ENCODE assay signal across 1 cellular context in the genomic region with DNA sequence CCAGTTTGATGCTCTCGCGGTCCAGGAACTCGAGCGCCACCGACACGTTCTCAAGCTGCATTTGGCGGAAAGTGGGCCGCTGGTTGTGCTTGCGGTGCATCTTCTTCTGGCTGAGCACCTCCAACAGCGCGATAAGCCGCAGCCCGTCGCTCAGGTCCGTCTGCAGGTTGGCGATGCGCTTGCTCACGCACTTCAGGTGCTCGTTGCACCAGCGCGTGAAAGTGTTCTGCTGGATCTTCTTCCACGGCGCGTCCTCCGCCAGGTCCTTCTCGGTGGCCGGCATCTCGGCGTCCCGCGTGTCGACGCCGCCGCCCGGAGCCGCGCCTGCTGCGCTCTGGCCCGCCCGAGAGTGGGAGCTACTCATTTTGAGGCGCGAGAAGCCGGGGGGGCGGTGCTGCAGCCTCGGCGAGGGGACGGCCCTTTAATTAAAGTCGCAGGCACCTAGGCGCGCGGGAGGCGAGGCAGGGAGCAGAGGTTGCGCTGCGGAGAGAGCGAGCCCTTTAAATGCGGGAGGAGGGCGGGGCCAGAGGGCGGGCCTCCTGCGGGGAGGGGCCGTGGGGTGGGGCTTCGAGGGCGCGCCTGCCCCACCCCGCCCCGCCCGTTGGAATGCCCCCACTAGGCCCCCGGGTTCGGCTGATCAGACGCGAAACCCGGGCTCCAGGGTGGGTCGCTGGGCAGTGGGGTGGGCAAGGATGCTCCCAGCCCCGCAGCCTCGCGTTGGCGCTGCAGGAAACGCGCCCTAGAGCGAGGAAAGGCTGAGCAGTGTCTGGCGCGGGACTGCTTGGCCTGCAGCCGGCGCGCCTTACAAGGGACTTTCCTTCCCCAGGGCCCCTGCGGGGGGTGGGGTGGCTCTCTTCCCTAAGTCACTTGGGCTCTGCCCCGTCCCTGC.
TF ChIP-seq lines count a peak whose summit lies in the region.

No MANE protein-coding gene starts in this region.

TF ChIP-seq in HEK293, 187 proteins besides CTCF, POLR2A, EP300 and RAD21 (continued from another document and continues in another):
- TF ChIP-seq, protein P1, sequence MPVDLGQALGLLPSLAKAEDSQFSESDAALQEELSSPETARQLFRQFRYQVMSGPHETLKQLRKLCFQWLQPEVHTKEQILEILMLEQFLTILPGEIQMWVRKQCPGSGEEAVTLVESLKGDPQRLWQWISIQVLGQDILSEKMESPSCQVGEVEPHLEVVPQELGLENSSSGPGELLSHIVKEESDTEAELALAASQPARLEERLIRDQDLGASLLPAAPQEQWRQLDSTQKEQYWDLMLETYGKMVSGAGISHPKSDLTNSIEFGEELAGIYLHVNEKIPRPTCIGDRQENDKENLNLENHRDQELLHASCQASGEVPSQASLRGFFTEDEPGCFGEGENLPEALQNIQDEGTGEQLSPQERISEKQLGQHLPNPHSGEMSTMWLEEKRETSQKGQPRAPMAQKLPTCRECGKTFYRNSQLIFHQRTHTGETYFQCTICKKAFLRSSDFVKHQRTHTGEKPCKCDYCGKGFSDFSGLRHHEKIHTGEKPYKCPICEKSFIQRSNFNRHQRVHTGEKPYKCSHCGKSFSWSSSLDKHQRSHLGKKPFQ (tag by site-specific recombination; IDR thresholded peaks at IDR 0.05), result no peak; the same call in 1 of the 2 replicates
- no peak for TF ChIP-seq RBAK (tag by site-specific recombination; IDR thresholded peaks at IDR 0.05)
- no peak; the same call in 1 of the 2 replicates for TF ChIP-seq ZNF600 (tag by site-specific recombination; IDR thresholded peaks at IDR 0.05)
- no peak for TF ChIP-seq ZIC2 (tag by site-specific recombination; IDR thresholded peaks at IDR 0.05)
- no peak for TF ChIP-seq ZNF677 (tag by site-specific recombination; IDR thresholded peaks at IDR 0.05)
- TF ChIP-seq ZNF214 (tag by site-specific recombination; IDR thresholded peaks at IDR 0.05; ENCODE audit: borderline replicate concordance), result no peak
- no peak for TF ChIP-seq ZNF341 (tag by site-specific recombination; IDR thresholded peaks at IDR 0.05; ENCODE audit: low read depth)
- peak; percentile 52; the same call in 1 of the 2 replicates for TF ChIP-seq ZNF785 (tag by site-specific recombination; IDR thresholded peaks at IDR 0.05)
- TF ChIP-seq ZFP3 (tag by site-specific recombination; IDR thresholded peaks at IDR 0.05; ENCODE audit: low read depth), result no peak
- TF ChIP-seq, protein P2, sequence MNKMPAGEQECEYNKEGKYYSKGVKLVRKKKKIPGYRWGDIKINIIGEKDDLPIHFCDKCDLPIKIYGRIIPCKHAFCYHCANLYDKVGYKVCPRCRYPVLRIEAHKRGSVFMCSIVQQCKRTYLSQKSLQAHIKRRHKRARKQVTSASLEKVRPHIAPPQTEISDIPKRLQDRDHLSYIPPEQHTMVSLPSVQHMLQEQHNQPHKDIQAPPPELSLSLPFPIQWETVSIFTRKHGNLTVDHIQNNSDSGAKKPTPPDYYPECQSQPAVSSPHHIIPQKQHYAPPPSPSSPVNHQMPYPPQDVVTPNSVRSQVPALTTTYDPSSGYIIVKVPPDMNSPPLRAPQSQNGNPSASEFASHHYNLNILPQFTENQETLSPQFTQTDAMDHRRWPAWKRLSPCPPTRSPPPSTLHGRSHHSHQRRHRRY (tag by site-specific recombination; IDR thresholded peaks at IDR 0.05), result 0 out of 2 replicates have a peak, but pooled peaks have one; percentile 64
- 0 out of 2 replicates have a peak, but pooled peaks have one; percentile 15 for TF ChIP-seq EGR2 (tag by site-specific recombination; IDR thresholded peaks at IDR 0.05; ENCODE audit: low read depth)
- TF ChIP-seq, protein P3, sequence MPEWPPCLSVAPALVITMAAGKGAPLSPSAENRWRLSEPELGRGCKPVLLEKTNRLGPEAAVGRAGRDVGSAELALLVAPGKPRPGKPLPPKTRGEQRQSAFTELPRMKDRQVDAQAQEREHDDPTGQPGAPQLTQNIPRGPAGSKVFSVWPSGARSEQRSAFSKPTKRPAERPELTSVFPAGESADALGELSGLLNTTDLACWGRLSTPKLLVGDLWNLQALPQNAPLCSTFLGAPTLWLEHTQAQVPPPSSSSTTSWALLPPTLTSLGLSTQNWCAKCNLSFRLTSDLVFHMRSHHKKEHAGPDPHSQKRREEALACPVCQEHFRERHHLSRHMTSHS (tag by site-specific recombination; IDR thresholded peaks at IDR 0.05), result no peak
- TF ChIP-seq ZNF223 (tag by site-specific recombination; IDR thresholded peaks at IDR 0.05), result no peak
- TF ChIP-seq ZNF221 (tag by site-specific recombination; IDR thresholded peaks at IDR 0.05; ENCODE audit: borderline replicate concordance), result no peak
- TF ChIP-seq ZNF24 (tag by site-specific recombination; IDR thresholded peaks at IDR 0.05), result peak; percentile 29; the same call in 1 of the 2 replicates
- TF ChIP-seq, protein P4, sequence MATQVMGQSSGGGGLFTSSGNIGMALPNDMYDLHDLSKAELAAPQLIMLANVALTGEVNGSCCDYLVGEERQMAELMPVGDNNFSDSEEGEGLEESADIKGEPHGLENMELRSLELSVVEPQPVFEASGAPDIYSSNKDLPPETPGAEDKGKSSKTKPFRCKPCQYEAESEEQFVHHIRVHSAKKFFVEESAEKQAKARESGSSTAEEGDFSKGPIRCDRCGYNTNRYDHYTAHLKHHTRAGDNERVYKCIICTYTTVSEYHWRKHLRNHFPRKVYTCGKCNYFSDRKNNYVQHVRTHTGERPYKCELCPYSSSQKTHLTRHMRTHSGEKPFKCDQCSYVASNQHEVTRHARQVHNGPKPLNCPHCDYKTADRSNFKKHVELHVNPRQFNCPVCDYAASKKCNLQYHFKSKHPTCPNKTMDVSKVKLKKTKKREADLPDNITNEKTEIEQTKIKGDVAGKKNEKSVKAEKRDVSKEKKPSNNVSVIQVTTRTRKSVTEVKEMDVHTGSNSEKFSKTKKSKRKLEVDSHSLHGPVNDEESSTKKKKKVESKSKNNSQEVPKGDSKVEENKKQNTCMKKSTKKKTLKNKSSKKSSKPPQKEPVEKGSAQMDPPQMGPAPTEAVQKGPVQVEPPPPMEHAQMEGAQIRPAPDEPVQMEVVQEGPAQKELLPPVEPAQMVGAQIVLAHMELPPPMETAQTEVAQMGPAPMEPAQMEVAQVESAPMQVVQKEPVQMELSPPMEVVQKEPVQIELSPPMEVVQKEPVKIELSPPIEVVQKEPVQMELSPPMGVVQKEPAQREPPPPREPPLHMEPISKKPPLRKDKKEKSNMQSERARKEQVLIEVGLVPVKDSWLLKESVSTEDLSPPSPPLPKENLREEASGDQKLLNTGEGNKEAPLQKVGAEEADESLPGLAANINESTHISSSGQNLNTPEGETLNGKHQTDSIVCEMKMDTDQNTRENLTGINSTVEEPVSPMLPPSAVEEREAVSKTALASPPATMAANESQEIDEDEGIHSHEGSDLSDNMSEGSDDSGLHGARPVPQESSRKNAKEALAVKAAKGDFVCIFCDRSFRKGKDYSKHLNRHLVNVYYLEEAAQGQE (tag by site-specific recombination; IDR thresholded peaks at IDR 0.05), result no peak
- no peak for TF ChIP-seq ZBTB7A (tag by site-specific recombination; IDR thresholded peaks at IDR 0.05; ENCODE audit: low read depth)
- TF ChIP-seq, protein P5, sequence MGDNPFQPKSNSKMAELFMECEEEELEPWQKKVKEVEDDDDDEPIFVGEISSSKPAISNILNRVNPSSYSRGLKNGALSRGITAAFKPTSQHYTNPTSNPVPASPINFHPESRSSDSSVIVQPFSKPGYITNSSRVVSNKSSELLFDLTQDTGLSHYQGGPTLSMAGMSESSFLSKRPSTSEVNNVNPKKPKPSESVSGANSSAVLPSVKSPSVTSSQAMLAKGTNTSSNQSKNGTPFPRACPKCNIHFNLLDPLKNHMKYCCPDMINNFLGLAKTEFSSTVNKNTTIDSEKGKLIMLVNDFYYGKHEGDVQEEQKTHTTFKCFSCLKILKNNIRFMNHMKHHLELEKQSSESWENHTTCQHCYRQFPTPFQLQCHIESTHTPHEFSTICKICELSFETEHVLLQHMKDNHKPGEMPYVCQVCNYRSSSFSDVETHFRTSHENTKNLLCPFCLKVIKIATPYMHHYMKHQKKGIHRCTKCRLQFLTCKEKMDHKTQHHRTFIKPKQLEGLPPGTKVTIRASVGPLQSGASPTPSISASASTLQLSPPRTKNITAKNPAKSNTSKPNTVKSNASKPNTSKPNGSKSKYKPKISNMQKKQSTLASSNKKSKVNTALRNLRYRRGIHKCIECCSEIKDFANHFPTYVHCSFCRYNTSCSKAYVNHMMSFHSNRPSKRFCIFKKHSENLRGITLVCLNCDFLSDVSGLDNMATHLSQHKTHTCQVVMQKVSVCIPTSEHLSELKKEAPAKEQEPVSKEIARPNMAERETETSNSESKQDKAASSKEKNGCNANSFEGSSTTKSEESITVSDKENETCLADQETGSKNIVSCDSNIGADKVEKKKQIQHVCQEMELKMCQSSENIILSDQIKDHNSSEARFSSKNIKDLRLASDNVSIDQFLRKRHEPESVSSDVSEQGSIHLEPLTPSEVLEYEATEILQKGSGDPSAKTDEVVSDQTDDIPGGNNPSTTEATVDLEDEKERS (tag by site-specific recombination; IDR thresholded peaks at IDR 0.05), result no peak
- TF ChIP-seq ZNF169 (tag by site-specific recombination; IDR thresholded peaks at IDR 0.05), result peak; percentile 62; the same call in 1 of the 2 replicates
- TF ChIP-seq, protein P6, sequence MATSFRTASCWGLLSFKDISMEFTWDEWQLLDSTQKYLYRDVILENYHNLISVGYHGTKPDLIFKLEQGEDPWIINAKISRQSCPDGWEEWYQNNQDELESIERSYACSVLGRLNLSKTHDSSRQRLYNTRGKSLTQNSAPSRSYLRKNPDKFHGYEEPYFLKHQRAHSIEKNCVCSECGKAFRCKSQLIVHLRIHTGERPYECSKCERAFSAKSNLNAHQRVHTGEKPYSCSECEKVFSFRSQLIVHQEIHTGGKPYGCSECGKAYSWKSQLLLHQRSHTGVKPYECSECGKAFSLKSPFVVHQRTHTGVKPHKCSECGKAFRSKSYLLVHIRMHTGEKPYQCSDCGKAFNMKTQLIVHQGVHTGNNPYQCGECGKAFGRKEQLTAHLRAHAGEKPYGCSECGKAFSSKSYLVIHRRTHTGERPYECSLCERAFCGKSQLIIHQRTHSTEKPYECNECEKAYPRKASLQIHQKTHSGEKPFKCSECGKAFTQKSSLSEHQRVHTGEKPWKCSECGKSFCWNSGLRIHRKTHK (tag by site-specific recombination; IDR thresholded peaks at IDR 0.05), result no peak
- TF ChIP-seq KLF1 (tag by site-specific recombination; IDR thresholded peaks at IDR 0.05), result peak; percentile 93
- no peak for TF ChIP-seq ZBTB1 (tag by site-specific recombination; IDR thresholded peaks at IDR 0.05)
- TF ChIP-seq SP3 (tag by site-specific recombination; IDR thresholded peaks at IDR 0.05), result peak; percentile 97
- no peak for TF ChIP-seq PRDM1 (tag by site-specific recombination; IDR thresholded peaks at IDR 0.05)
- TF ChIP-seq, protein P7, sequence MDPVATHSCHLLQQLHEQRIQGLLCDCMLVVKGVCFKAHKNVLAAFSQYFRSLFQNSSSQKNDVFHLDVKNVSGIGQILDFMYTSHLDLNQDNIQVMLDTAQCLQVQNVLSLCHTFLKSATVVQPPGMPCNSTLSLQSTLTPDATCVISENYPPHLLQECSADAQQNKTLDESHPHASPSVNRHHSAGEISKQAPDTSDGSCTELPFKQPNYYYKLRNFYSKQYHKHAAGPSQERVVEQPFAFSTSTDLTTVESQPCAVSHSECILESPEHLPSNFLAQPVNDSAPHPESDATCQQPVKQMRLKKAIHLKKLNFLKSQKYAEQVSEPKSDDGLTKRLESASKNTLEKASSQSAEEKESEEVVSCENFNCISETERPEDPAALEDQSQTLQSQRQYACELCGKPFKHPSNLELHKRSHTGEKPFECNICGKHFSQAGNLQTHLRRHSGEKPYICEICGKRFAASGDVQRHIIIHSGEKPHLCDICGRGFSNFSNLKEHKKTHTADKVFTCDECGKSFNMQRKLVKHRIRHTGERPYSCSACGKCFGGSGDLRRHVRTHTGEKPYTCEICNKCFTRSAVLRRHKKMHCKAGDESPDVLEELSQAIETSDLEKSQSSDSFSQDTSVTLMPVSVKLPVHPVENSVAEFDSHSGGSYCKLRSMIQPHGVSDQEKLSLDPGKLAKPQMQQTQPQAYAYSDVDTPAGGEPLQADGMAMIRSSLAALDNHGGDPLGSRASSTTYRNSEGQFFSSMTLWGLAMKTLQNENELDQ (tag by site-specific recombination; IDR thresholded peaks at IDR 0.05; ENCODE audit: low read depth), result no peak
- TF ChIP-seq ZNF624 (tag by site-specific recombination; IDR thresholded peaks at IDR 0.05), result 0 out of 2 replicates have a peak, but pooled peaks have one; percentile 55
- 0 out of 2 replicates have a peak, but pooled peaks have one; percentile 9 for TF ChIP-seq BCL11A (tag by site-specific recombination; IDR thresholded peaks at IDR 0.05; ENCODE audit: low read depth)
- TF ChIP-seq ZBTB48 (tag by site-specific recombination; IDR thresholded peaks at IDR 0.05), result peak; percentile 87
- no peak for TF ChIP-seq ZNF335 (tag by site-specific recombination; conservative IDR thresholded peaks at IDR 0.05)
- no peak for TF ChIP-seq TCF7L2 (IDR thresholded peaks at IDR 0.05; ENCODE audit: borderline replicate concordance, low read depth, low read length)
- TF ChIP-seq ZFP37 (tag by site-specific recombination; IDR thresholded peaks at IDR 0.05), result peak; percentile 57; the same call in 1 of the 2 replicates
- no peak for TF ChIP-seq FEZF1 (tag by site-specific recombination; IDR thresholded peaks at IDR 0.05)
- TF ChIP-seq HOXD13 (CRISPR knock-in tag; IDR thresholded peaks at IDR 0.05; ENCODE audit: borderline replicate concordance), result no peak
- TF ChIP-seq ZNF561 (tag by site-specific recombination; IDR thresholded peaks at IDR 0.05; ENCODE audit: borderline replicate concordance), result 0 out of 2 replicates have a peak, but pooled peaks have one; percentile 13
- TF ChIP-seq GLI2 (tag by site-specific recombination; IDR thresholded peaks at IDR 0.05; ENCODE audit: borderline replicate concordance, low read depth), result no peak
- no peak for TF ChIP-seq ZNF366 (tag by site-specific recombination; conservative IDR thresholded peaks at IDR 0.05)
- TF ChIP-seq ZNF791 (tag by site-specific recombination; IDR thresholded peaks at IDR 0.05), result no peak
- TF ChIP-seq ZNF16 (tag by site-specific recombination; IDR thresholded peaks at IDR 0.05; ENCODE audit: low read depth), result no peak
- no peak for TF ChIP-seq HOXA7 (CRISPR knock-in tag; IDR thresholded peaks at IDR 0.05; ENCODE audit: borderline replicate concordance)
- TF ChIP-seq ZNF473 (tag by site-specific recombination; IDR thresholded peaks at IDR 0.05), result no peak
- no peak for TF ChIP-seq ZNF670 (tag by site-specific recombination; IDR thresholded peaks at IDR 0.05; ENCODE audit: low read depth)
- TF ChIP-seq, protein P8, sequence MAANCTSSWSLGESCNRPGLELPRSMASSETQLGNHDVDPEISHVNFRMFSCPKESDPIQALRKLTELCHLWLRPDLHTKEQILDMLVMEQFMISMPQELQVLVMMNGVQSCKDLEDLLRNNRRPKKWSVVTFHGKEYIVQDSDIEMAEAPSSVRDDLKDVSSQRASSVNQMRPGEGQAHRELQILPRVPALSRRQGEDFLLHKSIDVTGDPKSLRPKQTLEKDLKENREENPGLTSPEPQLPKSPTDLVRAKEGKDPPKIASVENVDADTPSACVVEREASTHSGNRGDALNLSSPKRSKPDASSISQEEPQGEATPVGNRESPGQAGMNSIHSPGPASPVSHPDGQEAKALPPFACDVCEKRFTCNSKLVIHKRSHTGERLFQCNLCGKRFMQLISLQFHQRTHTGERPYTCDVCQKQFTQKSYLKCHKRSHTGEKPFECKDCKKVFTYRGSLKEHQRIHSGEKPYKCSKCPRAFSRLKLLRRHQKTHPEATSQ (tag by site-specific recombination; IDR thresholded peaks at IDR 0.05), result 0 out of 2 replicates have a peak, but pooled peaks have one; percentile 69
- TF ChIP-seq MEIS1 (CRISPR knock-in tag; IDR thresholded peaks at IDR 0.05; ENCODE audit: borderline replicate concordance), result no peak
- peak; percentile 78; the same call in 1 of the 2 replicates for TF ChIP-seq ZEB2 (tag by site-specific recombination; IDR thresholded peaks at IDR 0.05)
- TF ChIP-seq ZNF211 (tag by site-specific recombination; IDR thresholded peaks at IDR 0.05; ENCODE audit: low read depth), result no peak
